ENCODE assay signal across 9 cellular contexts in genomic region chr17:1060991-1061390, GRCh38.
DNase-seq lines count a peak whose midpoint lies in the region; ATAC-seq and TF ChIP-seq lines count a peak whose summit lies in the region.
"Had no signal": no experiment of that assay in that cellular context is flagged by ENCODE, and none has a peak within 500 bp of the region (broad histone marks: within the 10 kb centered on the region; RNA-seq: fewer than 3 reads in every experiment).

No MANE protein-coding gene starts in this region.

- DNase-seq in activated T-cell treated with anti-CD3 and anti-CD28 coated beads for 48 hours (ENCODE audit: low read depth) (peak; percentile 20), heart left ventricle (peak in 3 of 5 donors; percentile 49 to 83 (median 66)), tibial artery (peak; percentile 79 to 83), GF-D8 (lab: John Stamatoyannopoulos, UW) (no peak)
- DNase-seq in activated T-cell treated with anti-CD3 and anti-CD28 coated beads, Interleukin-2, amount 50 U/mL, for 1 hour = no peak
- DNase-seq in activated CD4-positive, alpha-beta T cell treated with anti-CD3 and anti-CD28 coated beads, Interleukin-2, amount 50 U/mL, for 1 hour = peak; percentile 8
- DNase-seq: NCI-H2081 treated with DMSO at 0.1 percent for 48 hours had no signal

- H3K9me3 ChIP-seq in heart left ventricle = peaks cover 0 to 7% (median 1%) of the 10 kb centered on the region in 12 donors
- no peaks in the 10 kb centered on the region for H3K9me3 ChIP-seq in tibial artery

- TF ChIP-seq CTCF in heart left ventricle (IDR thresholded peaks at IDR 0.05) = no peak
- TF ChIP-seq CTCF in tibial artery (IDR thresholded peaks at IDR 0.05) = no peak

- H3K4me1 ChIP-seq in heart left ventricle (peaks cover 0 to 8% (median 3%) of the 10 kb centered on the region in 12 donors), tibial artery (peaks cover 0 to 2% (median under 1%) of the 10 kb centered on the region in 4 donors)

- no peak overlapping the region for H3K4me3 ChIP-seq in heart left ventricle
- H3K4me3 ChIP-seq in tibial artery = no peak overlapping the region

- H3K27me3 ChIP-seq in heart left ventricle (no peaks in the 10 kb centered on the region), tibial artery (no peaks in the 10 kb centered on the region)

- 50 to 64% (median 58%) methylated on average over 9 to 11 of the region's 11 CpGs for WGBS in heart left ventricle, 4 donors

- H3K36me3 ChIP-seq in heart left ventricle (peaks cover 0 to 71% (median 68%) of the 10 kb centered on the region in 9 donors), tibial artery (peaks cover 41 to 82% (median 80%) of the 10 kb centered on the region in 3 donors)

- intact Hi-C loops in heart left ventricle (cut with DNase I) (no loop called here), tibial artery (cut with DNase I; ENCODE audit: low total_unique reads) (loop anchor here (5.0 kb wide), 1 partner anchor 259 kb away; no protein-coding TSS in a partner anchor)

- no peak for TF ChIP-seq POLR2A in heart left ventricle (IDR thresholded peaks at IDR 0.05)

- H3K27ac ChIP-seq in heart left ventricle = no peak overlapping the region
- no peak overlapping the region for H3K27ac ChIP-seq in tibial artery

- peak in 3 of 4 donors; percentile 25 to 79 (median 75) for ATAC-seq in heart left ventricle
- no peak for ATAC-seq in HG03025 (IDR thresholded peaks at IDR 0.05; ENCODE audit: low FRiP score, unreplicated experiment)
- no peak for ATAC-seq in HG03521 (IDR thresholded peaks at IDR 0.05; ENCODE audit: unreplicated experiment)

Comparison
In these comparisons a context has a peak if more than half of its experiments do, and no peak if none do; other contexts are left out.
1. DNase-seq: peak in activated T-cell treated with anti-CD3 and anti-CD28 coated beads for 48 hours (single experiment), activated CD4-positive, alpha-beta T cell treated with anti-CD3 and anti-CD28 coated beads, Interleukin-2, amount 50 U/mL, for 1 hour (single experiment), heart left ventricle (3 of 5) and tibial artery (2 of 2); none in activated T-cell treated with anti-CD3 and anti-CD28 coated beads, Interleukin-2, amount 50 U/mL, for 1 hour (single experiment) and GF-D8 (single experiment).
2. ATAC-seq: peak in heart left ventricle (3 of 4); none in HG03025 (single experiment) and HG03521 (single experiment).